12 cellular contexts compared by ENCODE assay signal in the genomic region with DNA sequence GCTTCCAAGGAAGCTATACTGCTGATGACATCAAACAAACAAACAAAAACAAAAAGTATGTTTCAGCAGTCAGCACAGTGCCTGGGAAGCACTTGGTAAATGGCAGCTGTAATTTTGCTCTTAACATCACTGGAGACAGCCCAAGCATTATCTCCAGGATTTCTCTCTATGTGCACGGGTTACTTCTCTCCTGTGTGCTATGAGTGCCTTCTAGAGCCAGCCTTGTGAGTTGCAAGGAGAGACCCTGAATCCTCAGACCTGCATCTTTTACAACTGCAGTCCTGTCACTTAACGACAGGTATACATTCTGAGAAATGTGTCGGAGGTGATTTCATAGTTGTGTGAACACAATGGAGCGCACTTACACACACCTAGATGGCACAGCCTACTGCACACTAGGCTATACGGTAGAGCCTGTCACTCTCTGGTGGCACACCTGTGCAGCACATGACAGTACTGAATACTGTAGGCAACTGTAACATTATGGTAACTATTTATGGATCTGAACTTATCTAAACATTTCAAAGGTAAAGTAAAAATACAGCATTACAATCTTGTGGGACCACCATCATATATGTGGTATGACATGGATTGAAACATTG.
DNase-seq lines count a peak whose midpoint lies in the region; ATAC-seq and TF ChIP-seq lines count a peak whose summit lies in the region.
"Had no signal": no experiment of that assay in that cellular context is flagged by ENCODE, and none has a peak within 500 bp of the region (broad histone marks: within the 10 kb centered on the region; RNA-seq: fewer than 3 reads in every experiment).

No MANE protein-coding gene starts in this region.

- peaks cover 8% of the 10 kb centered on the region for H3K27me3 Mint-ChIP-seq in WTC11 (ENCODE audit: low read depth)
- H3K27me3 Mint-ChIP-seq in glutamatergic neuron (ENCODE audit: unreplicated experiment), result peaks cover 8% of the 10 kb centered on the region

- CTCF ChIA-PET in WTC11 (lab: Charles Lee), result no interaction called here

- H3K36me3 Mint-ChIP-seq in WTC11 (peaks cover 15% of the 10 kb centered on the region), glutamatergic neuron (ENCODE audit: unreplicated experiment) (no peaks in the 10 kb centered on the region)

- H3K4me3 Mint-ChIP-seq in WTC11, result no peak overlapping the region
- no peak overlapping the region for H3K4me3 Mint-ChIP-seq in glutamatergic neuron (ENCODE audit: unreplicated experiment)
- H3K4me3 Mint-ChIP-seq: activated CD8-positive, alpha-beta T cell treated with anti-CD3 and anti-CD28 coated beads, Interleukin-2, amount 10 ng/mL, durations not matched to agents 7 days and 5 days had no signal

- no peak overlapping the region for H3K27ac Mint-ChIP-seq in WTC11
- no peak overlapping the region for H3K27ac Mint-ChIP-seq in glutamatergic neuron (ENCODE audit: unreplicated experiment)
- H3K27ac Mint-ChIP-seq: activated CD8-positive, alpha-beta T cell treated with anti-CD3 and anti-CD28 coated beads, Interleukin-2, amount 10 ng/mL, durations not matched to agents 7 days and 5 days had no signal

- TF ChIP-seq CTCF in LNCaP clone FGC (IDR thresholded peaks at IDR 0.05; ENCODE audit: control insufficient read depth, extremely low read depth, insufficient read depth) (peak; percentile 65), WTC11 (IDR thresholded peaks at IDR 0.05) (no peak), glutamatergic neuron (IDR thresholded peaks at IDR 0.05; ENCODE audit: partially characterized antibody, unreplicated experiment) (no peak)

- DNase-seq in DMS153 treated with DMSO at 0.1 percent for 48 hours (lab: John Stamatoyannopoulos, UW; ENCODE audit: unreplicated experiment) (peak; percentile 30), LNCaP clone FGC (ENCODE audit: low read depth) (peak; percentile 8), WTC11 (ENCODE audit: low spot score) (no peak), lung microvascular endothelial cell (ENCODE audit: low read depth in 2 of 2) (peak; percentile 14 to 27), G401 (ENCODE audit: low spot score) (no peak), HPDE6-E6E7 (ENCODE audit: extremely low spot score) (no peak), glutamatergic neuron (no peak)
- DNase-seq: activated CD8-positive, alpha-beta T cell treated with anti-CD3 and anti-CD28 coated beads, Interleukin-2, amount 10 ng/mL, durations not matched to agents 7 days and 5 days; heart left ventricle; SIG-M5; stimulated activated CD4-positive, alpha-beta T cell treated with anti-CD3 and anti-CD28 coated beads, Interleukin-2, amount 100 ng/mL, for 24 hours had no signal

- ATAC-seq in WTC11 (peak; percentile 56; the same call in 1 of the 2 replicates), HG02938 (IDR thresholded peaks at IDR 0.05; ENCODE audit: unreplicated experiment) (no peak)
- ATAC-seq: activated CD8-positive, alpha-beta T cell treated with anti-CD3 and anti-CD28 coated beads, Interleukin-2, amount 10 ng/mL, durations not matched to agents 7 days and 5 days had no signal

- H3K4me3 ChIP-seq in LNCaP clone FGC (ENCODE audit: low read depth, low read length), result no peak overlapping the region
- H3K4me3 ChIP-seq: heart left ventricle had no signal

- POLR2A ChIA-PET in WTC11 (lab: Charles Lee), result no interaction called here

- H3K9me3 Mint-ChIP-seq in WTC11 (peaks cover 34% of the 10 kb centered on the region), glutamatergic neuron (ENCODE audit: unreplicated experiment) (peaks cover 8% of the 10 kb centered on the region)

- H3K4me1 Mint-ChIP-seq in WTC11, result no peaks in the 10 kb centered on the region
- peaks cover 10% of the 10 kb centered on the region for H3K4me1 Mint-ChIP-seq in glutamatergic neuron (ENCODE audit: low read depth, unreplicated experiment)

- in situ Hi-C loops in G401 (cut with HindIII; ENCODE audit: low sequenced_read_pairs), result no loop called here

TF ChIP-seq in WTC11, 78 proteins besides CTCF, POLR2A, EP300 and RAD21:
- TF ChIP-seq CBFB (CRISPR knock-in tag; IDR thresholded peaks at IDR 0.05; ENCODE audit: low read depth) (no peak), TP53 (CRISPR knock-in tag; IDR thresholded peaks at IDR 0.05) (no peak), ZNF138 (CRISPR knock-in tag; conservative IDR thresholded peaks at IDR 0.05) (no peak), ZNF396 (CRISPR knock-in tag; IDR thresholded peaks at IDR 0.05; ENCODE audit: borderline replicate concordance) (no peak), TCF7 (CRISPR knock-in tag; IDR thresholded peaks at IDR 0.05; ENCODE audit: low read depth) (no peak), NFATC4 (CRISPR knock-in tag; IDR thresholded peaks at IDR 0.05) (no peak), RELA (CRISPR knock-in tag; IDR thresholded peaks at IDR 0.05; ENCODE audit: borderline replicate concordance) (no peak), TEAD1 (CRISPR knock-in tag; IDR thresholded peaks at IDR 0.05) (no peak), ESRRA (CRISPR knock-in tag; IDR thresholded peaks at IDR 0.05; ENCODE audit: borderline replicate concordance) (no peak), JAZF1 (CRISPR knock-in tag; IDR thresholded peaks at IDR 0.05) (no peak), HMGA2 (CRISPR knock-in tag; IDR thresholded peaks at IDR 0.05) (no peak), ZNF263 (CRISPR knock-in tag; IDR thresholded peaks at IDR 0.05; ENCODE audit: low read depth) (no peak), EMX1 (CRISPR knock-in tag; IDR thresholded peaks at IDR 0.05) (no peak)
- TF ChIP-seq, protein P1, sequence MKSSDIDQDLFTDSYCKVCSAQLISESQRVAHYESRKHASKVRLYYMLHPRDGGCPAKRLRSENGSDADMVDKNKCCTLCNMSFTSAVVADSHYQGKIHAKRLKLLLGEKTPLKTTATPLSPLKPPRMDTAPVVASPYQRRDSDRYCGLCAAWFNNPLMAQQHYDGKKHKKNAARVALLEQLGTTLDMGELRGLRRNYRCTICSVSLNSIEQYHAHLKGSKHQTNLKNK (CRISPR knock-in tag; IDR thresholded peaks at IDR 0.05), result no peak
- TF ChIP-seq, protein P2, sequence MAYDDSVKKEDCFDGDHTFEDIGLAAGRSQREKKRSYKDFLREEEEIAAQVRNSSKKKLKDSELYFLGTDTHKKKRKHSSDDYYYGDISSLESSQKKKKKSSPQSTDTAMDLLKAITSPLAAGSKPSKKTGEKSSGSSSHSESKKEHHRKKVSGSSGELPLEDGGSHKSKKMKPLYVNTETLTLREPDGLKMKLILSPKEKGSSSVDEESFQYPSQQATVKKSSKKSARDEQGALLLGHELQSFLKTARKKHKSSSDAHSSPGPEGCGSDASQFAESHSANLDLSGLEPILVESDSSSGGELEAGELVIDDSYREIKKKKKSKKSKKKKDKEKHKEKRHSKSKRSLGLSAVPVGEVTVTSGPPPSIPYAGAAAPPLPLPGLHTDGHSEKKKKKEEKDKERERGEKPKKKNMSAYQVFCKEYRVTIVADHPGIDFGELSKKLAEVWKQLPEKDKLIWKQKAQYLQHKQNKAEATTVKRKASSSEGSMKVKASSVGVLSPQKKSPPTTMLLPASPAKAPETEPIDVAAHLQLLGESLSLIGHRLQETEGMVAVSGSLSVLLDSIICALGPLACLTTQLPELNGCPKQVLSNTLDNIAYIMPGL (CRISPR knock-in tag; IDR thresholded peaks at IDR 0.05), result no peak
- TF ChIP-seq, protein P3, sequence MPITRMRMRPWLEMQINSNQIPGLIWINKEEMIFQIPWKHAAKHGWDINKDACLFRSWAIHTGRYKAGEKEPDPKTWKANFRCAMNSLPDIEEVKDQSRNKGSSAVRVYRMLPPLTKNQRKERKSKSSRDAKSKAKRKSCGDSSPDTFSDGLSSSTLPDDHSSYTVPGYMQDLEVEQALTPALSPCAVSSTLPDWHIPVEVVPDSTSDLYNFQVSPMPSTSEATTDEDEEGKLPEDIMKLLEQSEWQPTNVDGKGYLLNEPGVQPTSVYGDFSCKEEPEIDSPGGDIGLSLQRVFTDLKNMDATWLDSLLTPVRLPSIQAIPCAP (CRISPR knock-in tag; IDR thresholded peaks at IDR 0.05), result no peak
- TF ChIP-seq, protein P4, sequence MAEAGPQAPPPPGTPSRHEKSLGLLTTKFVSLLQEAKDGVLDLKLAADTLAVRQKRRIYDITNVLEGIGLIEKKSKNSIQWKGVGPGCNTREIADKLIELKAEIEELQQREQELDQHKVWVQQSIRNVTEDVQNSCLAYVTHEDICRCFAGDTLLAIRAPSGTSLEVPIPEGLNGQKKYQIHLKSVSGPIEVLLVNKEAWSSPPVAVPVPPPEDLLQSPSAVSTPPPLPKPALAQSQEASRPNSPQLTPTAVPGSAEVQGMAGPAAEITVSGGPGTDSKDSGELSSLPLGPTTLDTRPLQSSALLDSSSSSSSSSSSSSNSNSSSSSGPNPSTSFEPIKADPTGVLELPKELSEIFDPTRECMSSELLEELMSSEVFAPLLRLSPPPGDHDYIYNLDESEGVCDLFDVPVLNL (CRISPR knock-in tag; IDR thresholded peaks at IDR 0.05; ENCODE audit: borderline replicate concordance, low read depth), result no peak
- TF ChIP-seq, protein P5, sequence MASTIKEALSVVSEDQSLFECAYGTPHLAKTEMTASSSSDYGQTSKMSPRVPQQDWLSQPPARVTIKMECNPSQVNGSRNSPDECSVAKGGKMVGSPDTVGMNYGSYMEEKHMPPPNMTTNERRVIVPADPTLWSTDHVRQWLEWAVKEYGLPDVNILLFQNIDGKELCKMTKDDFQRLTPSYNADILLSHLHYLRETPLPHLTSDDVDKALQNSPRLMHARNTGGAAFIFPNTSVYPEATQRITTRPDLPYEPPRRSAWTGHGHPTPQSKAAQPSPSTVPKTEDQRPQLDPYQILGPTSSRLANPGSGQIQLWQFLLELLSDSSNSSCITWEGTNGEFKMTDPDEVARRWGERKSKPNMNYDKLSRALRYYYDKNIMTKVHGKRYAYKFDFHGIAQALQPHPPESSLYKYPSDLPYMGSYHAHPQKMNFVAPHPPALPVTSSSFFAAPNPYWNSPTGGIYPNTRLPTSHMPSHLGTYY (CRISPR knock-in tag; IDR thresholded peaks at IDR 0.05), result no peak

Comparison
In these comparisons a context has a peak if more than half of its experiments do, and no peak if none do; other contexts are left out.
1. DNase-seq: peak in DMS153 treated with DMSO at 0.1 percent for 48 hours (single experiment), LNCaP clone FGC (single experiment) and lung microvascular endothelial cell (2 of 2); none in WTC11 (single experiment), G401 (single experiment), HPDE6-E6E7 (single experiment) and glutamatergic neuron (single experiment).